ENCODE assay signal across 13 cellular contexts in the genomic region with DNA sequence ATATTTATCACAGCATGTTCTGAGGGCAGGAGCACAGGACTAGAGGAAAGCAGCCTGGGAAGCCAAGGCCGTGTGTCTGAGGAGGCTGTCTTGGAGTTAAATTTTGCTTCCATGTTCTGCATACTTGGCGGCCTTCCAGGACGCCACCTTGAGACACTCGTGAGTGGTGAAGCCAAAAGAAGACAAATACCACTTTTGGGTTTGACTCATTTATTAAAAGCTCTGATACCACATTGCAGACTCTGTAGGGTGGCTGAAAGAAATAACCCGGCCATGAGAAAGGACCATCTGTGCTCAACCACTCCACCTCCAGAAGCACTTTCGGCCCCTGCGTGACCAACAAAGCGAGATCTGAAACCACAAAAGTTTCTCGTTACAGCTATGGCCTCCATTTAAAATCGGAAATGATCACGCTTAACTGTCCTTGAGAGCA.
DNase-seq lines count a peak whose midpoint lies in the region; ATAC-seq, FAIRE-seq and TF ChIP-seq lines count a peak whose summit lies in the region.
"Had no signal": no experiment of that assay in that cellular context is flagged by ENCODE, and none has a peak within 500 bp of the region (broad histone marks: within the 10 kb centered on the region; RNA-seq: fewer than 3 reads in every experiment).

No MANE protein-coding gene starts in this region.

- H3K9me3 ChIP-seq in T-helper 17 cell (ENCODE audit: control insufficient read depth, low read length, poor library complexity, severe bottlenecking) (no peaks in the 10 kb centered on the region), GM23248 (ENCODE audit: low read depth) (no peaks in the 10 kb centered on the region), esophagus muscularis mucosa (no peaks in the 10 kb centered on the region), Caco-2 (no peaks in the 10 kb centered on the region)

- intact Hi-C loops in esophagus muscularis mucosa (cut with DNase I): no loop called here
- intact Hi-C loops in Caco-2 (cut with micrococcal nuclease; ENCODE audit: unreplicated experiment): no loop called here

- no peak overlapping the region for H3K4me2 ChIP-seq in GM23248 (ENCODE audit: unreplicated experiment)

- peak overlapping the region; percentile 55 for H3K4me3 Mint-ChIP-seq in T-helper 17 cell
- no peak overlapping the region for H3K4me3 Mint-ChIP-seq in Caco-2 (ENCODE audit: unreplicated experiment)
- H3K4me3 Mint-ChIP-seq: CD4-positive, CD25-positive, alpha-beta regulatory T cell had no signal

- H3F3A ChIP-seq in GM23248 (ENCODE audit: insufficient read depth): no peaks in the 10 kb centered on the region

- peaks cover 7% of the 10 kb centered on the region for H3K4me1 Mint-ChIP-seq in T-helper 17 cell
- no peaks in the 10 kb centered on the region for H3K4me1 Mint-ChIP-seq in Caco-2 (ENCODE audit: low read depth, unreplicated experiment)

- H3K27ac Mint-ChIP-seq in T-helper 17 cell (no peak overlapping the region), Caco-2 (ENCODE audit: unreplicated experiment) (no peak overlapping the region)

- H3K27ac ChIP-seq in GM23248 (no peak overlapping the region), esophagus muscularis mucosa (replicated peaks in 1 of 4) (no peak overlapping the region)

- no peak overlapping the region for H2AFZ ChIP-seq in GM23248

- H3K27me3 Mint-ChIP-seq in T-helper 17 cell (no peaks in the 10 kb centered on the region), Caco-2 (ENCODE audit: insufficient read depth, unreplicated experiment) (no peaks in the 10 kb centered on the region)
- H3K27me3 Mint-ChIP-seq: CD4-positive, CD25-positive, alpha-beta regulatory T cell had no signal

- FAIRE-seq in GM18507 (lab: Jason Lieb, UNC): peak; percentile 96

- no TSS peak for BruUV-seq in Caco-2 (replicated peaks; lab: Mats Ljungman, UMichigan)

- H3K9me2 ChIP-seq in GM23248 (ENCODE audit: insufficient read depth): no peaks in the 10 kb centered on the region

- ATAC-seq in GM21390 (IDR thresholded peaks at IDR 0.05; ENCODE audit: unreplicated experiment) (peak; percentile 73), HG03139 (IDR thresholded peaks at IDR 0.05; ENCODE audit: unreplicated experiment) (peak; percentile 94), T-helper 17 cell (no peak)

- no peaks in the 10 kb centered on the region for H3K79me2 ChIP-seq in GM23248 (ENCODE audit: insufficient read depth)

- H3K4me1 ChIP-seq in GM23248 (ENCODE audit: insufficient read depth): no peaks in the 10 kb centered on the region
- peaks cover 9 to 17% (median 13%) of the 10 kb centered on the region in 4 donors for H3K4me1 ChIP-seq in esophagus muscularis mucosa
- no peaks in the 10 kb centered on the region for H3K4me1 ChIP-seq in Caco-2

- no peak overlapping the region for H3K9ac ChIP-seq in GM23248

- no peak for TF ChIP-seq EP300 in esophagus muscularis mucosa (IDR thresholded peaks at IDR 0.05)

- no peak for TF ChIP-seq CTCF in esophagus muscularis mucosa (IDR thresholded peaks at IDR 0.05)
- TF ChIP-seq CTCF in Caco-2 (IDR thresholded peaks at IDR 0.05; ENCODE audit: insufficient read depth in 1 of 2, low read depth in 1 of 2, low read length in 1 of 2, severe bottlenecking in 1 of 2, unreplicated experiment in 1 of 2): no peak

- H3K27me3 ChIP-seq in GM23248 (replicated peaks; ENCODE audit: insufficient read depth) (no peaks in the 10 kb centered on the region), esophagus muscularis mucosa (no peaks in the 10 kb centered on the region), Caco-2 (replicated peaks; ENCODE audit: control insufficient read depth, insufficient read depth, low read length) (no peaks in the 10 kb centered on the region)

- H3K4me3 ChIP-seq in GM23248 (no peak overlapping the region), esophagus muscularis mucosa (no peak overlapping the region), Caco-2 (ENCODE audit: low read depth, low read length) (no peak overlapping the region)

- H3K9me3 Mint-ChIP-seq in Caco-2 (ENCODE audit: unreplicated experiment): no peaks in the 10 kb centered on the region

- DNase-seq in GM18507 (ENCODE audit: extremely low spot score, insufficient read length, low read depth) (peak; percentile 62), T-helper 17 cell (no peak), GM23248 (no peak), esophagus muscularis mucosa (ENCODE audit: extremely low spot score) (no peak), Caco-2 (no peak), NCI-H1105 (lab: John Stamatoyannopoulos, UW) (no peak)
- DNase-seq: activated T-cell treated with anti-CD3 and anti-CD28 coated beads for 4 hours; CD4-positive, CD25-positive, alpha-beta regulatory T cell; H7; NCI-H1048; stimulated activated CD4-positive, alpha-beta T cell treated with anti-CD3 and anti-CD28 coated beads, Interleukin-1b, Interleukin-23, amount 100 ng/mL, for 48 hours had no signal

- WGBS in GM23248 (ENCODE audit: low coverage in 1 of 2, low lambda C conversion rate in 2 of 2, missing lambda C conversion rate in 2 of 2), 2 experiments: 82 to 85% methylated on average over 11 of the region's 11 CpGs
- 83% methylated on average over 11 of the region's 11 CpGs for WGBS in esophagus muscularis mucosa

- H3K36me3 Mint-ChIP-seq in T-helper 17 cell (ENCODE audit: low read depth) (peaks cover 18% of the 10 kb centered on the region), Caco-2 (ENCODE audit: insufficient read depth, unreplicated experiment) (peaks cover 31% of the 10 kb centered on the region)

- no peaks in the 10 kb centered on the region for H4K20me1 ChIP-seq in GM23248 (ENCODE audit: insufficient read depth)

- in situ Hi-C loops in GM23248 (cut with MboI): no loop called here

- POLR2A ChIA-PET in Caco-2 (lab: Charles Lee): no interaction called here

- no peak for TF ChIP-seq POLR2A in esophagus muscularis mucosa (IDR thresholded peaks at IDR 0.05; ENCODE audit: low read depth)

- CTCF ChIA-PET in Caco-2 (lab: Charles Lee): no interaction called here

- H3K36me3 ChIP-seq in GM23248 (ENCODE audit: low read depth) (peaks cover 48% of the 10 kb centered on the region), esophagus muscularis mucosa (peaks cover 32 to 81% (median 70%) of the 10 kb centered on the region in 4 donors), Caco-2 (ENCODE audit: control insufficient read depth, insufficient read depth, low read length) (no peaks in the 10 kb centered on the region; the same call in 1 of the 2 replicates)
